In the genomic region with DNA sequence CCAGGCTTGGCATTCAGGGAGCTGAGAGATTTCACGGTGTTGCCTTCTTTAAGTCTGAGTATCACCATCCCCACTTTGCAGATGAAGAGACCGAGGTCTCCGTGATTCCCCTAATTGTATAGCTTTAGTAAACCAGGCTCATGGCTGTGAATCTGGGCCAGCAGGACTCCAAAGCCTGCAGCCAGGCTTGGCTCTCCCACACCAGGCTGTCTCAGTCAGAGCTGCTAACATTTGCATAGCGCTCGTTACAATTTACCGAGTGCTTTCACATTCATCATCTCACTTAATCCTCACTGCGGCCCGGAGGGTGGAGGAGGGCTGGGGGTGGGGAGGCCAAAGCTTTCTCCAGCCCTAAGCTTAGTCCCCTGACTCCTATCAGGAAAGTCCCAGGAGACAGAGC, we compare ENCODE assay signal across 1 cellular context.
TF ChIP-seq lines count a peak whose summit lies in the region.

No MANE protein-coding gene starts in this region.

TF ChIP-seq in H1, 55 proteins besides CTCF, POLR2A, EP300 and RAD21 (continued from another document):
- TF ChIP-seq EGR1 (IDR thresholded peaks at IDR 0.05; ENCODE audit: borderline replicate concordance, low read depth, low read length) = no peak
- TF ChIP-seq SP2 (IDR thresholded peaks at IDR 0.05; ENCODE audit: low read length) = no peak
- TF ChIP-seq, protein P1, sequence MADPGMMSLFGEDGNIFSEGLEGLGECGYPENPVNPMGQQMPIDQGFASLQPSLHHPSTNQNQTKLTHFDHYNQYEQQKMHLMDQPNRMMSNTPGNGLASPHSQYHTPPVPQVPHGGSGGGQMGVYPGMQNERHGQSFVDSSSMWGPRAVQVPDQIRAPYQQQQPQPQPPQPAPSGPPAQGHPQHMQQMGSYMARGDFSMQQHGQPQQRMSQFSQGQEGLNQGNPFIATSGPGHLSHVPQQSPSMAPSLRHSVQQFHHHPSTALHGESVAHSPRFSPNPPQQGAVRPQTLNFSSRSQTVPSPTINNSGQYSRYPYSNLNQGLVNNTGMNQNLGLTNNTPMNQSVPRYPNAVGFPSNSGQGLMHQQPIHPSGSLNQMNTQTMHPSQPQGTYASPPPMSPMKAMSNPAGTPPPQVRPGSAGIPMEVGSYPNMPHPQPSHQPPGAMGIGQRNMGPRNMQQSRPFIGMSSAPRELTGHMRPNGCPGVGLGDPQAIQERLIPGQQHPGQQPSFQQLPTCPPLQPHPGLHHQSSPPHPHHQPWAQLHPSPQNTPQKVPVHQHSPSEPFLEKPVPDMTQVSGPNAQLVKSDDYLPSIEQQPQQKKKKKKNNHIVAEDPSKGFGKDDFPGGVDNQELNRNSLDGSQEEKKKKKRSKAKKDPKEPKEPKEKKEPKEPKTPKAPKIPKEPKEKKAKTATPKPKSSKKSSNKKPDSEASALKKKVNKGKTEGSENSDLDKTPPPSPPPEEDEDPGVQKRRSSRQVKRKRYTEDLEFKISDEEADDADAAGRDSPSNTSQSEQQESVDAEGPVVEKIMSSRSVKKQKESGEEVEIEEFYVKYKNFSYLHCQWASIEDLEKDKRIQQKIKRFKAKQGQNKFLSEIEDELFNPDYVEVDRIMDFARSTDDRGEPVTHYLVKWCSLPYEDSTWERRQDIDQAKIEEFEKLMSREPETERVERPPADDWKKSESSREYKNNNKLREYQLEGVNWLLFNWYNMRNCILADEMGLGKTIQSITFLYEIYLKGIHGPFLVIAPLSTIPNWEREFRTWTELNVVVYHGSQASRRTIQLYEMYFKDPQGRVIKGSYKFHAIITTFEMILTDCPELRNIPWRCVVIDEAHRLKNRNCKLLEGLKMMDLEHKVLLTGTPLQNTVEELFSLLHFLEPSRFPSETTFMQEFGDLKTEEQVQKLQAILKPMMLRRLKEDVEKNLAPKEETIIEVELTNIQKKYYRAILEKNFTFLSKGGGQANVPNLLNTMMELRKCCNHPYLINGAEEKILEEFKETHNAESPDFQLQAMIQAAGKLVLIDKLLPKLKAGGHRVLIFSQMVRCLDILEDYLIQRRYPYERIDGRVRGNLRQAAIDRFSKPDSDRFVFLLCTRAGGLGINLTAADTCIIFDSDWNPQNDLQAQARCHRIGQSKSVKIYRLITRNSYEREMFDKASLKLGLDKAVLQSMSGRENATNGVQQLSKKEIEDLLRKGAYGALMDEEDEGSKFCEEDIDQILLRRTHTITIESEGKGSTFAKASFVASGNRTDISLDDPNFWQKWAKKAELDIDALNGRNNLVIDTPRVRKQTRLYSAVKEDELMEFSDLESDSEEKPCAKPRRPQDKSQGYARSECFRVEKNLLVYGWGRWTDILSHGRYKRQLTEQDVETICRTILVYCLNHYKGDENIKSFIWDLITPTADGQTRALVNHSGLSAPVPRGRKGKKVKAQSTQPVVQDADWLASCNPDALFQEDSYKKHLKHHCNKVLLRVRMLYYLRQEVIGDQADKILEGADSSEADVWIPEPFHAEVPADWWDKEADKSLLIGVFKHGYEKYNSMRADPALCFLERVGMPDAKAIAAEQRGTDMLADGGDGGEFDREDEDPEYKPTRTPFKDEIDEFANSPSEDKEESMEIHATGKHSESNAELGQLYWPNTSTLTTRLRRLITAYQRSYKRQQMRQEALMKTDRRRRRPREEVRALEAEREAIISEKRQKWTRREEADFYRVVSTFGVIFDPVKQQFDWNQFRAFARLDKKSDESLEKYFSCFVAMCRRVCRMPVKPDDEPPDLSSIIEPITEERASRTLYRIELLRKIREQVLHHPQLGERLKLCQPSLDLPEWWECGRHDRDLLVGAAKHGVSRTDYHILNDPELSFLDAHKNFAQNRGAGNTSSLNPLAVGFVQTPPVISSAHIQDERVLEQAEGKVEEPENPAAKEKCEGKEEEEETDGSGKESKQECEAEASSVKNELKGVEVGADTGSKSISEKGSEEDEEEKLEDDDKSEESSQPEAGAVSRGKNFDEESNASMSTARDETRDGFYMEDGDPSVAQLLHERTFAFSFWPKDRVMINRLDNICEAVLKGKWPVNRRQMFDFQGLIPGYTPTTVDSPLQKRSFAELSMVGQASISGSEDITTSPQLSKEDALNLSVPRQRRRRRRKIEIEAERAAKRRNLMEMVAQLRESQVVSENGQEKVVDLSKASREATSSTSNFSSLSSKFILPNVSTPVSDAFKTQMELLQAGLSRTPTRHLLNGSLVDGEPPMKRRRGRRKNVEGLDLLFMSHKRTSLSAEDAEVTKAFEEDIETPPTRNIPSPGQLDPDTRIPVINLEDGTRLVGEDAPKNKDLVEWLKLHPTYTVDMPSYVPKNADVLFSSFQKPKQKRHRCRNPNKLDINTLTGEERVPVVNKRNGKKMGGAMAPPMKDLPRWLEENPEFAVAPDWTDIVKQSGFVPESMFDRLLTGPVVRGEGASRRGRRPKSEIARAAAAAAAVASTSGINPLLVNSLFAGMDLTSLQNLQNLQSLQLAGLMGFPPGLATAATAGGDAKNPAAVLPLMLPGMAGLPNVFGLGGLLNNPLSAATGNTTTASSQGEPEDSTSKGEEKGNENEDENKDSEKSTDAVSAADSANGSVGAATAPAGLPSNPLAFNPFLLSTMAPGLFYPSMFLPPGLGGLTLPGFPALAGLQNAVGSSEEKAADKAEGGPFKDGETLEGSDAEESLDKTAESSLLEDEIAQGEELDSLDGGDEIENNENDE (IDR thresholded peaks at IDR 0.05; ENCODE audit: insufficient replicate concordance, low read length) = no peak
- no peak for TF ChIP-seq RNF2 (IDR thresholded peaks at IDR 0.05; ENCODE audit: borderline replicate concordance, low read depth, low read length, missing control alignments, poor library complexity, severe bottlenecking)
- no peak for TF ChIP-seq CHD1 (IDR thresholded peaks at IDR 0.05; ENCODE audit: low read depth, low read length)
- TF ChIP-seq SAP30 (IDR thresholded peaks at IDR 0.05; ENCODE audit: insufficient read depth, insufficient replicate concordance, low read length) = no peak
- TF ChIP-seq HDAC2 (IDR thresholded peaks at IDR 0.05; ENCODE audit: borderline replicate concordance in 1 of 2, low read depth in 2 of 2, low read length in 2 of 2) = peak; percentile 52 to 95; a peak in 2 of 4 replicates
- TF ChIP-seq PHF8 (conservative IDR thresholded peaks at IDR 0.05; ENCODE audit: low read depth, low read length) = no peak
- TF ChIP-seq JUN (IDR thresholded peaks at IDR 0.05; ENCODE audit: low read depth, low read length) = no peak
- TF ChIP-seq, protein P2, sequence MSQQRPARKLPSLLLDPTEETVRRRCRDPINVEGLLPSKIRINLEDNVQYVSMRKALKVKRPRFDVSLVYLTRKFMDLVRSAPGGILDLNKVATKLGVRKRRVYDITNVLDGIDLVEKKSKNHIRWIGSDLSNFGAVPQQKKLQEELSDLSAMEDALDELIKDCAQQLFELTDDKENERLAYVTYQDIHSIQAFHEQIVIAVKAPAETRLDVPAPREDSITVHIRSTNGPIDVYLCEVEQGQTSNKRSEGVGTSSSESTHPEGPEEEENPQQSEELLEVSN (IDR thresholded peaks at IDR 0.05) = no peak
- no peak for TF ChIP-seq RBBP5 (IDR thresholded peaks at IDR 0.05; ENCODE audit: borderline replicate concordance, low read depth, low read length)
- no peak for TF ChIP-seq SIN3A (conservative IDR thresholded peaks at IDR 0.05 in 1 of 2, IDR thresholded peaks at IDR 0.05 in 1 of 2; ENCODE audit: low read depth in 1 of 2, low read length in 2 of 2)
- TF ChIP-seq YY1 (IDR thresholded peaks at IDR 0.05; ENCODE audit: low read depth, low read length) = no peak
- peak; percentile 38 for TF ChIP-seq ASH2L (IDR thresholded peaks at IDR 0.05; ENCODE audit: low read length)
- no peak for TF ChIP-seq HDAC6 (IDR thresholded peaks at IDR 0.05; ENCODE audit: low read depth, low read length)
- no peak for TF ChIP-seq POLR2AphosphoS5 (IDR thresholded peaks at IDR 0.05; ENCODE audit: low read depth, low read length)
- TF ChIP-seq CBX5 (IDR thresholded peaks at IDR 0.05; ENCODE audit: low read depth, low read length) = no peak
- TF ChIP-seq, protein P3, sequence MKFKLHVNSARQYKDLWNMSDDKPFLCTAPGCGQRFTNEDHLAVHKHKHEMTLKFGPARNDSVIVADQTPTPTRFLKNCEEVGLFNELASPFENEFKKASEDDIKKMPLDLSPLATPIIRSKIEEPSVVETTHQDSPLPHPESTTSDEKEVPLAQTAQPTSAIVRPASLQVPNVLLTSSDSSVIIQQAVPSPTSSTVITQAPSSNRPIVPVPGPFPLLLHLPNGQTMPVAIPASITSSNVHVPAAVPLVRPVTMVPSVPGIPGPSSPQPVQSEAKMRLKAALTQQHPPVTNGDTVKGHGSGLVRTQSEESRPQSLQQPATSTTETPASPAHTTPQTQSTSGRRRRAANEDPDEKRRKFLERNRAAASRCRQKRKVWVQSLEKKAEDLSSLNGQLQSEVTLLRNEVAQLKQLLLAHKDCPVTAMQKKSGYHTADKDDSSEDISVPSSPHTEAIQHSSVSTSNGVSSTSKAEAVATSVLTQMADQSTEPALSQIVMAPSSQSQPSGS (IDR thresholded peaks at IDR 0.05; ENCODE audit: low read length) = 0 out of 2 replicates have a peak, but pooled peaks have one; percentile 21
- 0 out of 2 replicates have a peak, but pooled peaks have one; percentile 2 for TF ChIP-seq POU5F1 (IDR thresholded peaks at IDR 0.05; ENCODE audit: low read depth, low read length)
- no peak for TF ChIP-seq TBP (IDR thresholded peaks at IDR 0.05; ENCODE audit: low read depth, low read length)
- no peak for TF ChIP-seq GABPA (IDR thresholded peaks at IDR 0.05; ENCODE audit: borderline replicate concordance, insufficient read depth, low read length)
- no peak for TF ChIP-seq SRF (IDR thresholded peaks at IDR 0.05; ENCODE audit: low read depth, low read length)
- no peak for TF ChIP-seq BCL11A (IDR thresholded peaks at IDR 0.05; ENCODE audit: low read depth in 2 of 2, low read length in 2 of 2)
- TF ChIP-seq JUND (IDR thresholded peaks at IDR 0.05; ENCODE audit: low read length) = no peak
- TF ChIP-seq MAFK (IDR thresholded peaks at IDR 0.05; ENCODE audit: low read depth, low read length) = no peak
- no peak for TF ChIP-seq SP4 (IDR thresholded peaks at IDR 0.05; ENCODE audit: low read length)
- peak; percentile 77 for TF ChIP-seq NANOG (IDR thresholded peaks at IDR 0.05; ENCODE audit: insufficient read depth, low read depth, low read length, poor library complexity, severe bottlenecking)
- TF ChIP-seq TAF7 (optimal IDR thresholded peaks at IDR 0.05; ENCODE audit: borderline replicate concordance, low read depth, low read length) = no peak
- TF ChIP-seq ZNF274 (IDR thresholded peaks at IDR 0.05; ENCODE audit: borderline replicate concordance, extremely low read depth, low read length) = no peak
- TF ChIP-seq KDM4A (IDR thresholded peaks at IDR 0.05; ENCODE audit: low read depth, low read length, severe bottlenecking) = peak; percentile 1
- TF ChIP-seq, protein P4, sequence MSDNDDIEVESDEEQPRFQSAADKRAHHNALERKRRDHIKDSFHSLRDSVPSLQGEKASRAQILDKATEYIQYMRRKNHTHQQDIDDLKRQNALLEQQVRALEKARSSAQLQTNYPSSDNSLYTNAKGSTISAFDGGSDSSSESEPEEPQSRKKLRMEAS (IDR thresholded peaks at IDR 0.05) = peak; percentile 46; the same call in 1 of the 2 replicates
- TF ChIP-seq CHD2 (IDR thresholded peaks at IDR 0.05; ENCODE audit: low read length) = no peak; the same call in 1 of the 2 replicates
- no peak for TF ChIP-seq FOSL1 (IDR thresholded peaks at IDR 0.05; ENCODE audit: insufficient read depth, low read depth, low read length)
- no peak for TF ChIP-seq EZH2 (IDR thresholded peaks at IDR 0.05; ENCODE audit: low read depth, low read length, severe bottlenecking)
- no peak for TF ChIP-seq GTF2F1 (IDR thresholded peaks at IDR 0.05; ENCODE audit: borderline replicate concordance, low read depth, low read length)
- no peak for TF ChIP-seq TEAD4 (IDR thresholded peaks at IDR 0.05; ENCODE audit: low read depth, low read length)
- TF ChIP-seq SP1 (IDR thresholded peaks at IDR 0.05; ENCODE audit: low read depth, low read length) = peak; percentile 47; the same call in 1 of the 2 replicates
- TF ChIP-seq NRF1 (IDR thresholded peaks at IDR 0.05; ENCODE audit: low read depth, low read length) = no peak
- TF ChIP-seq TCF12 (IDR thresholded peaks at IDR 0.05; ENCODE audit: low read depth, low read length) = 0 out of 2 replicates have a peak, but pooled peaks have one; percentile 40
- TF ChIP-seq KDM1A (IDR thresholded peaks at IDR 0.05; ENCODE audit: borderline replicate concordance, low read length) = peak; percentile 94
- TF ChIP-seq RXRA (IDR thresholded peaks at IDR 0.05; ENCODE audit: insufficient read depth, low read depth, low read length) = no peak
- no peak for TF ChIP-seq SUZ12 (IDR thresholded peaks at IDR 0.05; ENCODE audit: low read length)
- TF ChIP-seq CREB1 (IDR thresholded peaks at IDR 0.05) = no peak; the same call in 1 of the 2 replicates
- no peak for TF ChIP-seq SIRT6 (IDR thresholded peaks at IDR 0.05; ENCODE audit: low read length)
- TF ChIP-seq CTBP2 (IDR thresholded peaks at IDR 0.05; ENCODE audit: borderline replicate concordance, insufficient read depth, insufficient read length, low read length) = peak; percentile 70
- TF ChIP-seq SIX5 (IDR thresholded peaks at IDR 0.05; ENCODE audit: low read depth, low read length) = no peak
- TF ChIP-seq CEBPB (IDR thresholded peaks at IDR 0.05; ENCODE audit: low read depth, low read length) = no peak
- TF ChIP-seq, protein P5, sequence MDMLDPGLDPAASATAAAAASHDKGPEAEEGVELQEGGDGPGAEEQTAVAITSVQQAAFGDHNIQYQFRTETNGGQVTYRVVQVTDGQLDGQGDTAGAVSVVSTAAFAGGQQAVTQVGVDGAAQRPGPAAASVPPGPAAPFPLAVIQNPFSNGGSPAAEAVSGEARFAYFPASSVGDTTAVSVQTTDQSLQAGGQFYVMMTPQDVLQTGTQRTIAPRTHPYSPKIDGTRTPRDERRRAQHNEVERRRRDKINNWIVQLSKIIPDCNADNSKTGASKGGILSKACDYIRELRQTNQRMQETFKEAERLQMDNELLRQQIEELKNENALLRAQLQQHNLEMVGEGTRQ (IDR thresholded peaks at IDR 0.05; ENCODE audit: low read length) = no peak
- TF ChIP-seq BRCA1 (IDR thresholded peaks at IDR 0.05; ENCODE audit: low read depth, low read length) = no peak
- TF ChIP-seq, protein P6, sequence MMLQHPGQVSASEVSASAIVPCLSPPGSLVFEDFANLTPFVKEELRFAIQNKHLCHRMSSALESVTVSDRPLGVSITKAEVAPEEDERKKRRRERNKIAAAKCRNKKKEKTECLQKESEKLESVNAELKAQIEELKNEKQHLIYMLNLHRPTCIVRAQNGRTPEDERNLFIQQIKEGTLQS (IDR thresholded peaks at IDR 0.05; ENCODE audit: insufficient read depth, low read depth, low read length) = no peak
